ENCODE assay signal across 8 cellular contexts in genomic region chr5:126450388-126450787, GRCh38. TPM values are rescaled to one million over a fixed set of nuclear protein-coding genes. Genes with fewer than 3 reads are reported as not detected.
A peak's percentile ranks its signal among the peaks of the same experiment; 100 is the strongest.
DNase-seq lines count a peak whose midpoint lies in the region; ATAC-seq and TF ChIP-seq lines count a peak whose summit lies in the region.

No MANE protein-coding gene starts in this region.

- ATAC-seq in DND-41 (ENCODE audit: insufficient read depth, low read depth) = peak; percentile 61
- ATAC-seq in HG03571 (IDR thresholded peaks at IDR 0.05; ENCODE audit: unreplicated experiment) = peak; percentile 52

- 77 to 90% methylated on average over 5 of the region's 5 CpGs for WGBS in thyroid gland, 2 donors
- no CpG with 5 or more reads among the region's 5 CpGs for WGBS in neuronal stem cell (ENCODE audit: extremely low coverage in 2 of 2, insufficient read length in 2 of 2, insufficient replicate concordance in 1 of 2), 2 donors

- H3K23ac ChIP-seq in neuronal stem cell (ENCODE audit: low read depth, low read length, poor library complexity) = no peak overlapping the region

- H2AFZ ChIP-seq in DND-41 (ENCODE audit: low read depth, low read length) (peak overlapping the region; percentile 66), PC-9 (no peak overlapping the region), neuronal stem cell (ENCODE audit: low read length) (no peak overlapping the region)

- H2BK12ac ChIP-seq in neuronal stem cell (ENCODE audit: low read length) = no peak overlapping the region

- no peak for TF ChIP-seq POLR2A in thyroid gland (IDR thresholded peaks at IDR 0.05)

- no peaks in the 10 kb centered on the region for H3K79me1 ChIP-seq in neuronal stem cell (ENCODE audit: low read depth, low read length)

- BruUV-seq in PC-9 (replicated peaks; lab: Mats Ljungman, UMichigan) = no TSS peak

- H3K9me2 ChIP-seq in PC-9 (ENCODE audit: insufficient read depth) = no peaks in the 10 kb centered on the region

- H3K79me2 ChIP-seq in DND-41 (ENCODE audit: insufficient read depth, low read length) (no peaks in the 10 kb centered on the region), PC-9 (ENCODE audit: low read depth) (no peaks in the 10 kb centered on the region)

- intact Hi-C loops in thyroid gland (cut with DNase I) (no loop called here), PC-9 (cut with micrococcal nuclease; ENCODE audit: unreplicated experiment) (no loop called here)

- H3K27me3 ChIP-seq in DND-41 (ENCODE audit: insufficient read depth, low read length, poor library complexity) = no peaks in the 10 kb centered on the region
- H3K27me3 ChIP-seq in thyroid gland = no peaks in the 10 kb centered on the region
- H3K27me3 ChIP-seq in PC-9 (ENCODE audit: insufficient read depth, low read depth) = no peaks in the 10 kb centered on the region
- H3K27me3 ChIP-seq in neuronal stem cell (ENCODE audit: control insufficient read depth in 3 of 3, insufficient read depth in 3 of 3, low read depth in 1 of 3, low read length in 3 of 3) = no peaks in the 10 kb centered on the region

- H3K27ac ChIP-seq in DND-41 (ENCODE audit: low read length) = peak overlapping the region; percentile 80
- H3K27ac ChIP-seq in cingulate gyrus (ENCODE audit: low read depth, low read length) = peak overlapping the region; percentile 80
- peak overlapping the region; percentile 87 to 95 (median 93) for H3K27ac ChIP-seq in thyroid gland
- no peak overlapping the region for H3K27ac ChIP-seq in PC-9
- no peak overlapping the region for H3K27ac ChIP-seq in neuronal stem cell (replicated peaks; ENCODE audit: low read length)

- H2BK5ac ChIP-seq in neuronal stem cell (ENCODE audit: low read length) = no peak overlapping the region

- no peak overlapping the region for H3K4ac ChIP-seq in neuronal stem cell (ENCODE audit: low read length)

- H2BK120ac ChIP-seq in neuronal stem cell (ENCODE audit: low read depth, low read length) = no peak overlapping the region

- no peaks in the 10 kb centered on the region for H3K36me3 ChIP-seq in DND-41 (ENCODE audit: insufficient read depth, low read length)
- H3K36me3 ChIP-seq in thyroid gland = no peaks in the 10 kb centered on the region
- no peaks in the 10 kb centered on the region for H3K36me3 ChIP-seq in PC-9 (ENCODE audit: low read depth)
- no peaks in the 10 kb centered on the region for H3K36me3 ChIP-seq in neuronal stem cell (replicated peaks in 1 of 2; ENCODE audit: control insufficient read depth in 2 of 2, insufficient read depth in 2 of 2, low read length in 2 of 2)

- no peaks in the 10 kb centered on the region for H3K9me3 ChIP-seq in DND-41 (ENCODE audit: insufficient read depth, low read length, severe bottlenecking)
- H3K9me3 ChIP-seq in thyroid gland = no peaks in the 10 kb centered on the region
- no peaks in the 10 kb centered on the region for H3K9me3 ChIP-seq in PC-9 (ENCODE audit: insufficient read depth, low read depth)
- no peaks in the 10 kb centered on the region for H3K9me3 ChIP-seq in neuronal stem cell (replicated peaks in 1 of 2; ENCODE audit: control insufficient read depth in 2 of 2, insufficient read depth in 1 of 2, low read depth in 1 of 2, low read length in 2 of 2)

- CTCF ChIA-PET in PC-9 (lab: Charles Lee) = no interaction called here

- H4K20me1 ChIP-seq in DND-41 (ENCODE audit: insufficient read depth, low read length) (no peaks in the 10 kb centered on the region), PC-9 (ENCODE audit: insufficient read depth) (no peaks in the 10 kb centered on the region)

- peaks cover 30% of the 10 kb centered on the region for H3K4me1 ChIP-seq in DND-41 (ENCODE audit: insufficient read depth, low read length)
- peaks cover 55 to 85% of the 10 kb centered on the region in 2 donors for H3K4me1 ChIP-seq in thyroid gland
- H3K4me1 ChIP-seq in PC-9 (replicated peaks; ENCODE audit: insufficient read depth) = peaks cover 17% of the 10 kb centered on the region
- no peaks in the 10 kb centered on the region for H3K4me1 ChIP-seq in neuronal stem cell (ENCODE audit: control insufficient read depth in 2 of 2, insufficient read depth in 1 of 2, low read depth in 1 of 2, low read length in 2 of 2)

- POLR2A ChIA-PET in PC-9 (lab: Charles Lee; ENCODE audit: unreplicated experiment) = no interaction called here

- H3K14ac ChIP-seq in neuronal stem cell (ENCODE audit: low read length) = no peak overlapping the region

- H3K4me2 ChIP-seq in DND-41 (ENCODE audit: insufficient read depth, low read length) (peak overlapping the region; percentile 68), PC-9 (no peak overlapping the region), neuronal stem cell (ENCODE audit: insufficient read depth, low read length, poor library complexity, severe bottlenecking) (no peak overlapping the region)

- DNase-seq in DND-41 (peak; percentile 13), GM20000 (ENCODE audit: low spot score) (peak; percentile 48), thyroid gland (no peak), PC-9 (no peak), neuronal stem cell (ENCODE audit: low spot score) (no peak), COLO668 (lab: John Stamatoyannopoulos, UW; ENCODE audit: unreplicated experiment) (no peak)

- H4K91ac ChIP-seq in neuronal stem cell (ENCODE audit: low read depth, low read length, poor library complexity) = no peak overlapping the region

- H2BK15ac ChIP-seq in neuronal stem cell (ENCODE audit: low read length) = no peak overlapping the region

- H3K9ac ChIP-seq in DND-41 (ENCODE audit: low read depth, low read length) (peak overlapping the region; percentile 48), neuronal stem cell (ENCODE audit: low read depth, low read length, poor library complexity) (no peak overlapping the region)

- no peak overlapping the region for H3K18ac ChIP-seq in neuronal stem cell (ENCODE audit: low read length)

- H2AK5ac ChIP-seq in neuronal stem cell (ENCODE audit: low read depth, low read length) = no peak overlapping the region

- H3F3A ChIP-seq in PC-9 (ENCODE audit: insufficient read depth, low read depth) = no peaks in the 10 kb centered on the region

- H3K4me3 ChIP-seq in DND-41 (ENCODE audit: low read depth in 1 of 2, low read length in 2 of 2) (peak overlapping the region in 1 of 2 experiments; percentile 47; a peak in 2 of 4 replicates), thyroid gland (replicated peaks in 1 of 3) (no peak overlapping the region), PC-9 (no peak overlapping the region), neuronal stem cell (ENCODE audit: low read length in 2 of 2) (no peak overlapping the region)

- no peak overlapping the region for H4K8ac ChIP-seq in neuronal stem cell (ENCODE audit: low read depth, low read length)

- TF ChIP-seq CTCF in DND-41 (IDR thresholded peaks at IDR 0.05; ENCODE audit: borderline replicate concordance, extremely low read depth, low read length, poor library complexity, severe bottlenecking) (no peak), GM20000 (IDR thresholded peaks at IDR 0.05; ENCODE audit: extremely low read depth, missing control alignments) (no peak), thyroid gland (IDR thresholded peaks at IDR 0.05) (no peak), PC-9 (conservative IDR thresholded peaks at IDR 0.05) (no peak)

RNA-seq across cellular contexts. Expression of gene GRAMD2B, which starts 27.2 kb away (rescaled TPM):
- 100 to 1,000 TPM in 3 of 4 donors, 10 to 100 TPM in 1; 68.1 to 115 (median 105) TPM for total RNA-seq in thyroid gland
- total RNA-seq in PC-9 (2021) = 10.0 and 11.7 TPM in 2 replicates
- polyA plus RNA-seq in neuronal stem cell (2013, experiment 1 of 2) = 4.8 TPM
- 5.9 TPM for polyA plus RNA-seq in neuronal stem cell (2013, experiment 2 of 2)

Comparison
In these comparisons a context has a peak if more than half of its experiments do, and no peak if none do; other contexts are left out.
1. DNase-seq: peak in DND-41 (single experiment) and GM20000 (single experiment); none in thyroid gland (0 of 2), PC-9 (0 of 2), neuronal stem cell (single experiment) and COLO668 (single experiment).
2. H3K27ac ChIP-seq: peak in DND-41 (single experiment), cingulate gyrus (single experiment) and thyroid gland (3 of 3); none in PC-9 (single experiment) and neuronal stem cell (single experiment).